ENCODE assay signal across 19 cellular contexts in genomic region chr20:19771031-19771430, GRCh38. TPM values are rescaled to one million over a fixed set of nuclear protein-coding genes. Genes with fewer than 3 reads are reported as not detected.
DNase-seq lines count a peak whose midpoint lies in the region; ATAC-seq, FAIRE-seq and TF ChIP-seq lines count a peak whose summit lies in the region.
"Had no signal": no experiment of that assay in that cellular context is flagged by ENCODE, and none has a peak within 500 bp of the region (broad histone marks: within the 10 kb centered on the region; RNA-seq: fewer than 3 reads in every experiment).

No MANE protein-coding gene starts in this region.

- H3K4me1 ChIP-seq in HepG2 (ENCODE audit: insufficient read depth, low read length) (peaks cover 22% of the 10 kb centered on the region), trophoblast cell (ENCODE audit: control insufficient read depth in 1 of 2, insufficient read depth in 2 of 2, low read length in 2 of 2) (peaks cover 40 to 58% of the 10 kb centered on the region in 2 experiments)

- no peak overlapping the region for H4K8ac ChIP-seq in trophoblast cell (ENCODE audit: low read depth, low read length)

- H3K27ac Mint-ChIP-seq in dendritic cell treated with granulocyte-macrophage colony-stimulating factor and Interleukin-4, amounts not matched to agents 40 ng/mL and 50 ng/mL, for 4 days = peak overlapping the region; percentile 64
- H3K27ac Mint-ChIP-seq in type B pancreatic cell (peak overlapping the region; percentile 73), T-cell (no peak overlapping the region)
- H3K27ac Mint-ChIP-seq: B cell; CD4-positive, alpha-beta T cell had no signal

- H3K4me1 Mint-ChIP-seq in dendritic cell treated with granulocyte-macrophage colony-stimulating factor and Interleukin-4, amounts not matched to agents 40 ng/mL and 50 ng/mL, for 4 days (ENCODE audit: low read depth) = peaks cover 35% of the 10 kb centered on the region
- peaks cover 53% of the 10 kb centered on the region for H3K4me1 Mint-ChIP-seq in type B pancreatic cell (ENCODE audit: unreplicated experiment)
- H3K4me1 Mint-ChIP-seq in T-cell = no peaks in the 10 kb centered on the region
- H3K4me1 Mint-ChIP-seq: B cell had no signal

- no peak for TF ChIP-seq POLR2A in HepG2 (IDR thresholded peaks at IDR 0.05; ENCODE audit: insufficient read depth in 1 of 2, low read depth in 2 of 2, low read length in 2 of 2)

- peak overlapping the region; percentile 55 for H2BK120ac ChIP-seq in trophoblast cell (ENCODE audit: insufficient read depth, low read length, poor library complexity)

- TF ChIP-seq CTCF in HepG2 (CRISPR knock-in tag; IDR thresholded peaks at IDR 0.05) (no peak), type B pancreatic cell (conservative IDR thresholded peaks at IDR 0.05) (no peak)

- peak overlapping the region; percentile 48 for H2BK12ac ChIP-seq in trophoblast cell (ENCODE audit: low read length)

- H2AFZ ChIP-seq in HepG2 (ENCODE audit: low read length) (no peak overlapping the region), trophoblast cell (ENCODE audit: insufficient read depth, low read length, poor library complexity) (no peak overlapping the region)

- WGBS in HepG2 (ENCODE audit: low lambda C conversion rate) = 65% methylated on average over 2 of the region's 2 CpGs
- no CpG with 5 or more reads among the region's 2 CpGs for WGBS in trophoblast cell (ENCODE audit: extremely low coverage, insufficient coverage, insufficient read length)

- no peak overlapping the region for H3K4ac ChIP-seq in trophoblast cell (ENCODE audit: low read depth, low read length)

- H3K27ac ChIP-seq in HepG2 (ENCODE audit: extremely low read length, insufficient read depth, low read length) (no peak overlapping the region), trophoblast cell (ENCODE audit: low read depth, low read length) (no peak overlapping the region)
- H3K27ac ChIP-seq: HL-60 had no signal

- H3K9me3 Mint-ChIP-seq in dendritic cell treated with granulocyte-macrophage colony-stimulating factor and Interleukin-4, amounts not matched to agents 40 ng/mL and 50 ng/mL, for 4 days = no peaks in the 10 kb centered on the region
- H3K9me3 Mint-ChIP-seq in type B pancreatic cell = peaks cover 4% of the 10 kb centered on the region
- H3K9me3 Mint-ChIP-seq in T-cell = no peaks in the 10 kb centered on the region
- H3K9me3 Mint-ChIP-seq: CD4-positive, alpha-beta T cell had no signal

- no peak overlapping the region for H4K12ac ChIP-seq in trophoblast cell (ENCODE audit: low read depth, low read length)

- H3K14ac ChIP-seq in trophoblast cell (ENCODE audit: low read length) = peak overlapping the region; percentile 21

- H3K9me3 ChIP-seq in HepG2 (ENCODE audit: low read length) (no peaks in the 10 kb centered on the region), trophoblast cell (ENCODE audit: insufficient read depth, low read depth, low read length) (no peaks in the 10 kb centered on the region)
- H3K9me3 ChIP-seq: HAP-1 had no signal

- TF ChIP-seq RAD21 in HepG2 (CRISPR knock-in tag; IDR thresholded peaks at IDR 0.05) = no peak

- no peak overlapping the region for H3K23ac ChIP-seq in trophoblast cell (ENCODE audit: low read length)

- H3K79me2 ChIP-seq in HepG2 (ENCODE audit: insufficient read depth, low read length) = no peaks in the 10 kb centered on the region
- peaks cover 10% of the 10 kb centered on the region for H3K79me2 ChIP-seq in trophoblast cell (ENCODE audit: control insufficient read depth, insufficient read depth, low read length, poor library complexity)

- H4K91ac ChIP-seq in trophoblast cell (ENCODE audit: low read depth, low read length) = peak overlapping the region; percentile 17

- H3K9ac ChIP-seq in HepG2 (ENCODE audit: insufficient read depth, low read depth, low read length) (no peak overlapping the region), trophoblast cell (ENCODE audit: low read length) (no peak overlapping the region)

- H2AK5ac ChIP-seq in trophoblast cell (ENCODE audit: low read length) = peak overlapping the region; percentile 27

- H3K79me1 ChIP-seq in trophoblast cell (ENCODE audit: low read length) = peaks cover 44% of the 10 kb centered on the region

- in situ Hi-C loops in HepG2 (cut with HindIII; ENCODE audit: extremely low pct_ligation_motif_present, low pct_unique_long_range_greater_than_20kb) = no loop called here

- H3K36me3 ChIP-seq in HepG2 (replicated peaks in 1 of 2; ENCODE audit: control insufficient read depth in 1 of 2, insufficient read depth in 2 of 2, low read length in 2 of 2) (no peaks in the 10 kb centered on the region), trophoblast cell (ENCODE audit: control insufficient read depth in 1 of 2, insufficient read depth in 2 of 2, low read length in 2 of 2) (no peaks in the 10 kb centered on the region)
- H3K36me3 ChIP-seq: HAP-1 had no signal

- POLR2A ChIA-PET in HepG2 (lab: Yijun Ruan, JAX) (interaction anchor here (2.2 kb wide), 1 partner anchor 13 kb away, joined by 14 read pairs; the partner anchor contains the start of gene RIN2), T-cell (lab: Charles Lee) (no interaction called here)

- H3K18ac ChIP-seq in trophoblast cell (ENCODE audit: low read length) = peak overlapping the region; percentile 35

- H3K4me2 ChIP-seq in HepG2 (ENCODE audit: low read depth, low read length) (no peak overlapping the region), trophoblast cell (ENCODE audit: low read length) (no peak overlapping the region)

- no peak for TF ChIP-seq EP300 in HepG2 (IDR thresholded peaks at IDR 0.05; ENCODE audit: low read depth in 2 of 2, low read length in 2 of 2)
- no peak for TF ChIP-seq EP300 in HepG2 (CRISPR knock-in tag; IDR thresholded peaks at IDR 0.05; ENCODE audit: borderline replicate concordance)

- H3K27me3 ChIP-seq in HepG2 (ENCODE audit: control insufficient read depth in 1 of 2, insufficient read depth in 2 of 2, low read length in 2 of 2) (no peaks in the 10 kb centered on the region), trophoblast cell (ENCODE audit: insufficient read depth, low read length) (no peaks in the 10 kb centered on the region)

- H3K4me3 ChIP-seq in HepG2 (replicated peaks in 1 of 3; ENCODE audit: insufficient read depth in 1 of 3, low read depth in 2 of 3, low read length in 3 of 3) = no peak overlapping the region
- H3K4me3 ChIP-seq in trophoblast cell (ENCODE audit: low read depth, low read length) = no peak overlapping the region
- H3K4me3 ChIP-seq: GM12878, HAP-1 had no signal

- ATAC-seq in HepG2 (no peak), GM18519 (IDR thresholded peaks at IDR 0.05; ENCODE audit: low FRiP score, unreplicated experiment) (no peak), HG02885 (IDR thresholded peaks at IDR 0.05; ENCODE audit: poor library complexity, unreplicated experiment) (no peak), T-cell (replicated peaks in 1 of 4) (no peak)
- ATAC-seq: GM12878 had no signal

- FAIRE-seq in HepG2 (lab: Jason Lieb, UNC) = peak; percentile 18
- FAIRE-seq: A204.1, GM12878, GM18507, H1 had no signal

- H3K27me3 Mint-ChIP-seq in dendritic cell treated with granulocyte-macrophage colony-stimulating factor and Interleukin-4, amounts not matched to agents 40 ng/mL and 50 ng/mL, for 4 days = no peaks in the 10 kb centered on the region
- H3K27me3 Mint-ChIP-seq in type B pancreatic cell (no peaks in the 10 kb centered on the region), T-cell (peaks cover 17 to 19% of the 10 kb centered on the region in 2 donors)

- peaks cover 58% of the 10 kb centered on the region for H3K36me3 Mint-ChIP-seq in dendritic cell treated with granulocyte-macrophage colony-stimulating factor and Interleukin-4, amounts not matched to agents 40 ng/mL and 50 ng/mL, for 4 days (ENCODE audit: low read depth)
- peaks cover 23% of the 10 kb centered on the region for H3K36me3 Mint-ChIP-seq in type B pancreatic cell
- H3K36me3 Mint-ChIP-seq in T-cell = no peaks in the 10 kb centered on the region

- CTCF ChIA-PET in HepG2 (lab: Yijun Ruan, JAX; ENCODE audit: low intra/inter-chr PET ratio, low total read pairs) = no interaction called here
- CTCF ChIA-PET in T-cell (lab: Charles Lee) = no interaction called here

- peak overlapping the region; percentile 49 for H2BK5ac ChIP-seq in trophoblast cell (ENCODE audit: low read depth, low read length, poor library complexity)

- intact Hi-C loops in dendritic cell treated with granulocyte-macrophage colony-stimulating factor and Interleukin-4, amounts not matched to agents 40 ng/mL and 50 ng/mL, for 4 days (cut with micrococcal nuclease) = no loop called here
- intact Hi-C loops in HepG2 (cut with micrococcal nuclease; ENCODE audit: unreplicated experiment) = no loop called here

- no peaks in the 10 kb centered on the region for H4K20me1 ChIP-seq in HepG2 (ENCODE audit: insufficient read depth, low read length)

- BruUV-seq in HepG2 (replicated peaks; lab: Mats Ljungman, UMichigan) = no TSS peak

- DNase-seq in HepG2 (ENCODE audit: low spot score) = no peak
- DNase-seq in trophoblast cell = no peak
- DNase-seq in type B pancreatic cell (ENCODE audit: extremely low spot score, unreplicated experiment) = peak; percentile 16
- no peak for DNase-seq in T-cell
- DNase-seq: C1 segment of cervical spinal cord; Calu3; CD4-positive, alpha-beta T cell; DMS 273 treated with DMSO at 0.1 percent for 48 hours; DMS79 had no signal

- no peak overlapping the region for H3K4me3 Mint-ChIP-seq in dendritic cell treated with granulocyte-macrophage colony-stimulating factor and Interleukin-4, amounts not matched to agents 40 ng/mL and 50 ng/mL, for 4 days
- H3K4me3 Mint-ChIP-seq in type B pancreatic cell = peak overlapping the region; percentile 34
- no peak overlapping the region for H3K4me3 Mint-ChIP-seq in T-cell
- H3K4me3 Mint-ChIP-seq: B cell; CD4-positive, alpha-beta T cell had no signal

RNA-seq across cellular contexts. Expression of gene RIN2, which starts 13.0 kb away (rescaled TPM):
- 2.4 and 2.5 TPM in 2 replicates for total RNA-seq in HepG2 (2016; rRNA removed; fragmentation: Illumina TruSeq; extraction: Trizol)
- 0.97 and 1.3 TPM in 2 replicates for total RNA-seq in HepG2 (2016; cell fraction: cytosol; rRNA removed; fragmentation: Illumina TruSeq; extraction: Trizol; ENCODE audit: low read depth)
- total RNA-seq in HepG2 (2016; cell fraction: insoluble cytoplasmic fraction; rRNA removed; fragmentation: Illumina TruSeq; extraction: Trizol) = 2.5 and 2.7 TPM in 2 replicates
- 2.7 and 3.4 TPM in 2 replicates for total RNA-seq in HepG2 (2016; cell fraction: membrane; rRNA removed; fragmentation: Illumina TruSeq; extraction: Trizol)
- 2.6 and 4.1 TPM in 2 replicates for total RNA-seq in HepG2 (2016; cell fraction: nucleus; rRNA removed; fragmentation: Illumina TruSeq; extraction: Trizol)
- polyA plus RNA-seq in HepG2 (2011; rRNA removed) = 5.1 and 6.3 TPM in 2 replicates
- 2.9 and 3.5 TPM in 2 replicates for polyA plus RNA-seq in HepG2 (2011; cell fraction: cytosol; rRNA removed)
- 7.6 and 9.1 TPM in 2 replicates for polyA plus RNA-seq in HepG2 (2011; cell fraction: nucleus; rRNA removed)
- polyA plus RNA-seq in HepG2 (2012) = 8.9 and 11.8 TPM in 2 replicates
- 1.6 TPM in 2 replicates for polyA plus RNA-seq in HepG2 (2016; cell fraction: cytosol; fragmentation: Illumina TruSeq; extraction: Trizol; ENCODE audit: low read depth)
- 1.5 and 1.8 TPM in 2 replicates for polyA plus RNA-seq in HepG2 (2016; cell fraction: insoluble cytoplasmic fraction; fragmentation: Illumina TruSeq; extraction: Trizol; ENCODE audit: low read depth)
- 2.1 and 2.3 TPM in 2 replicates for polyA plus RNA-seq in HepG2 (2016; cell fraction: membrane; fragmentation: Illumina TruSeq; extraction: Trizol; ENCODE audit: low read depth)
- 2.1 and 2.4 TPM in 2 replicates for polyA plus RNA-seq in HepG2 (2016; cell fraction: nucleus; fragmentation: Illumina TruSeq; extraction: Trizol; ENCODE audit: insufficient read depth, low read depth)
- 10.0 and 31.5 TPM in 2 replicates for polyA minus RNA-seq in HepG2 (2011; rRNA and poly(A)+ RNA removed; ENCODE audit: low replicate concordance)
- 7.6 and 13.8 TPM in 2 replicates for polyA minus RNA-seq in HepG2 (2011; cell fraction: cytosol; rRNA and poly(A)+ RNA removed)
- polyA minus RNA-seq in HepG2 (2011; cell fraction: nucleus; rRNA and poly(A)+ RNA removed) = 28.8 and 31.8 TPM in 2 replicates
- polyA plus RNA-seq in trophoblast cell (2013) = 16.5 and 17.0 TPM in 2 replicates
- 44.8 and 46.8 TPM in 2 replicates for total RNA-seq in type B pancreatic cell (ENCODE audit: low replicate concordance)
- under 1 TPM in 3 of 5 donors, not detected in 2; 0.20 to 0.89 (median 0.26) TPM for total RNA-seq in T-cell

Comparison
In these comparisons a context has a peak if more than half of its experiments do, and no peak if none do; other contexts are left out.
1. H3K27ac Mint-ChIP-seq: peak in dendritic cell treated with granulocyte-macrophage colony-stimulating factor and Interleukin-4, amounts not matched to agents 40 ng/mL and 50 ng/mL, for 4 days (single experiment) and type B pancreatic cell (single experiment); none in T-cell (0 of 2).